In genomic region chr18:23623040-23623439, GRCh38 we compare ENCODE assay signal across 17 cellular contexts. TPM values are rescaled to one million over a fixed set of nuclear protein-coding genes. Genes with fewer than 3 reads are reported as not detected.
"Had no signal": no experiment of that assay in that cellular context is flagged by ENCODE, and none has a peak within 500 bp of the region (broad histone marks: within the 10 kb centered on the region; RNA-seq: fewer than 3 reads in every experiment).

No MANE protein-coding gene starts in this region.

- DNase-seq: dermis blood vessel endothelial cell; dorsolateral prefrontal cortex; effector CD4-positive, alpha-beta T cell; effector memory CD4-positive, alpha-beta T cell; foreskin keratinocyte; heart left ventricle; hypothalamus; immature natural killer cell; left cardiac atrium; left lung; left ventricle myocardium superior; lower lobe of right lung; mesenchymal stem cell; mucosa of descending colon; naive B cell; naive thymus-derived CD8-positive, alpha-beta T cell had no signal

- ATAC-seq: foreskin keratinocyte; gastroesophageal sphincter; left cardiac atrium; left lung; left ventricle myocardium superior; lower lobe of right lung; mucosa of descending colon; naive thymus-derived CD8-positive, alpha-beta T cell had no signal

RNA-seq across cellular contexts. Expression of gene ANKRD29, which starts 39.7 kb away (rescaled TPM):
- polyA plus RNA-seq: naive thymus-derived CD8-positive, alpha-beta T cell had no signal
